9 cellular contexts compared by ENCODE assay signal in genomic region chr9:106074006-106074405, GRCh38.
"Had no signal": no experiment of that assay in that cellular context is flagged by ENCODE, and none has a peak within 500 bp of the region (broad histone marks: within the 10 kb centered on the region; RNA-seq: fewer than 3 reads in every experiment).

No MANE protein-coding gene starts in this region.

- H2AFZ ChIP-seq: GM23248 had no signal

- H3K27ac ChIP-seq: GM23248 had no signal

- ATAC-seq: HCT116, K562 had no signal

- H3K9me3 ChIP-seq: HAP-1 had no signal

- H3K4me3 ChIP-seq: GM23248, HAP-1, K562 had no signal

- H3K9ac ChIP-seq: GM23248 had no signal

- DNase-seq: GM23248, GOT3, H7, HFFc6, IMR-90 had no signal

- H3K36me3 ChIP-seq: HAP-1 had no signal

- FAIRE-seq: HTR-8/SVneo, K562 had no signal
